Comparison of ENCODE assay signal across 3 cellular contexts in the genomic region with DNA sequence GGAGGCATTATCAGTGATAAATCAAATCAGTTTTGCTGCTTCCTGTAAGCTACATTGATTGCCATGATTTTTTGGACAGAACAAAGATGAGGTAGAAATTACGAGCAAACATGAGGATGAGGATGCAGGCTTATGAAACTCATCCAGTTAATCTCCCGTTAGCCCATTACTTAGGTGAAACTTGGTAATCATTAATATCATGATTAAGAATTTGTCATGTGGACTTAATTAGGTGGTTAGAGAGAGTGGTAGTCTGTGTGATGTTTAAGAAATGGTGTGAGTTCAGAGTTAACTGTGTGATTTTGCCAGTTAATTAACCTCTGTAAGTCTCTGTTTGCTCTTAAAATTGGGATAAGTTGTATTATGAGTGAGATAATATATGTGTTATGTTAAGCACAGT.
"Had no signal": no experiment of that assay in that cellular context is flagged by ENCODE, and none has a peak within 500 bp of the region (broad histone marks: within the 10 kb centered on the region; RNA-seq: fewer than 3 reads in every experiment).

No MANE protein-coding gene starts in this region.

- H3K4me3 ChIP-seq: GM23338 had no signal

- ATAC-seq: GM23338 had no signal

- H2AFZ ChIP-seq: GM23338 had no signal

- H3K4me2 ChIP-seq: GM23338 had no signal

- DNase-seq: H9, HCEC 1CT had no signal
